Comparison of ENCODE assay signal across 23 cellular contexts in genomic region chr11:74507582-74507981, GRCh38. TPM values are rescaled to one million over a fixed set of nuclear protein-coding genes. Genes with fewer than 3 reads are reported as not detected.
"Had no signal": no experiment of that assay in that cellular context is flagged by ENCODE, and none has a peak within 500 bp of the region (broad histone marks: within the 10 kb centered on the region; RNA-seq: fewer than 3 reads in every experiment).

No MANE protein-coding gene starts in this region.

- H3K27ac Mint-ChIP-seq: activated CD8-positive, alpha-beta T cell treated with anti-CD3 and anti-CD28 coated beads for 36 hours; activated naive CD4-positive, alpha-beta T cell treated with anti-CD3 and anti-CD28 coated beads, Interleukin-2, amount 10 ng/mL, durations not matched to agents 7 days and 5 days; activated naive CD8-positive, alpha-beta T cell treated with anti-CD3 and anti-CD28 coated beads for 36 hours; activated T-cell treated with anti-CD3 and anti-CD28 coated beads, Interleukin-2, amount 50 U/mL, for 72 hours; activated T-helper 2 cell treated with anti-CD3 and anti-CD28 coated beads, Interferon-gamma antibody, Interleukin-2, Interleukin-4, amounts not matched to agents 10 μg/mL and 5 μg/mL and 100 μg/mL, durations not matched to agents 14 hours and 24 hours and 36 hours; T-helper 17 cell had no signal

- H3K36me3 Mint-ChIP-seq: activated naive CD4-positive, alpha-beta T cell treated with anti-CD3 and anti-CD28 coated beads, Interleukin-2, amount 10 ng/mL, durations not matched to agents 7 days and 5 days; activated naive CD8-positive, alpha-beta T cell treated with anti-CD3 and anti-CD28 coated beads for 36 hours had no signal

- H3K4me3 ChIP-seq: cardiac muscle cell, K562 had no signal

- H3K4me1 Mint-ChIP-seq: activated naive CD4-positive, alpha-beta T cell treated with anti-CD3 and anti-CD28 coated beads, Interleukin-2, amount 10 ng/mL, durations not matched to agents 7 days and 5 days; activated naive CD8-positive, alpha-beta T cell treated with anti-CD3 and anti-CD28 coated beads for 36 hours had no signal

- H3K36me3 ChIP-seq: brain microvascular endothelial cell, cardiac muscle cell had no signal

- ATAC-seq: activated CD8-positive, alpha-beta T cell treated with anti-CD3 and anti-CD28 coated beads for 36 hours; activated T-cell treated with anti-CD3 and anti-CD28 coated beads, Interleukin-2, amount 50 U/mL, for 72 hours; K562; T-helper 17 cell had no signal

- H3K27ac ChIP-seq: brain microvascular endothelial cell, cardiac muscle cell, VCaP had no signal

- H3K27me3 Mint-ChIP-seq: activated naive CD8-positive, alpha-beta T cell treated with anti-CD3 and anti-CD28 coated beads for 36 hours; T-helper 17 cell had no signal

- DNase-seq: activated CD4-positive, CD25-positive, alpha-beta regulatory T cell; activated CD8-positive, alpha-beta memory T cell treated with anti-CD3 and anti-CD28 coated beads, Interleukin-2, amount 50 U/mL, for 4 hours; activated CD8-positive, alpha-beta T cell treated with anti-CD3 and anti-CD28 coated beads for 36 hours; activated gamma-delta T cell treated with Interleukin-2 at 50 U/mL for 16 hours; activated naive CD4-positive, alpha-beta T cell treated with anti-CD3 and anti-CD28 coated beads, Interleukin-2, amount 10 ng/mL, durations not matched to agents 7 days and 5 days; activated naive CD8-positive, alpha-beta T cell treated with anti-CD3 and anti-CD28 coated beads for 36 hours; activated T-cell treated with anti-CD3 and anti-CD28 coated beads, Interleukin-2, amount 50 U/mL, for 72 hours; brain microvascular endothelial cell; NCI-H1105; NCI-H1436 treated with DMSO at 0.1 percent for 48 hours; NCI-H187; NCI-H2081; NCI-H510A treated with DMSO at 0.1 percent for 48 hours; NCI-H69; NK-92 treated with Interleukin-12 subunit alpha and Interleukin-12 subunit beta, amount 100 ng/mL, for 24 hours; SIG-M5; T-helper 17 cell; T-helper 9 cell had no signal

- H3K9me3 Mint-ChIP-seq: activated T-cell treated with anti-CD3 and anti-CD28 coated beads, Interleukin-2, amount 50 U/mL, for 72 hours had no signal

- H3K27me3 ChIP-seq: brain microvascular endothelial cell, cardiac muscle cell had no signal

- H3K4me3 Mint-ChIP-seq: activated CD8-positive, alpha-beta T cell treated with anti-CD3 and anti-CD28 coated beads for 36 hours; activated naive CD4-positive, alpha-beta T cell treated with anti-CD3 and anti-CD28 coated beads, Interleukin-2, amount 10 ng/mL, durations not matched to agents 7 days and 5 days; activated naive CD8-positive, alpha-beta T cell treated with anti-CD3 and anti-CD28 coated beads for 36 hours; activated T-cell treated with anti-CD3 and anti-CD28 coated beads, Interleukin-2, amount 50 U/mL, for 72 hours; T-helper 17 cell had no signal

RNA-seq across cellular contexts. Expression of gene KCNE3, which starts 40.2 kb away (rescaled TPM):
- total RNA-seq: activated CD8-positive, alpha-beta T cell treated with anti-CD3 and anti-CD28 coated beads for 36 hours; activated naive CD8-positive, alpha-beta T cell treated with anti-CD3 and anti-CD28 coated beads for 36 hours; activated T-cell treated with anti-CD3 and anti-CD28 coated beads, Interleukin-2, amount 50 U/mL, for 72 hours; activated T-helper 2 cell treated with anti-CD3 and anti-CD28 coated beads, Interferon-gamma antibody, Interleukin-2, Interleukin-4, amounts not matched to agents 10 μg/mL and 5 μg/mL and 100 μg/mL, durations not matched to agents 14 hours and 24 hours and 36 hours; OCI-LY7 had no signal
